8 cellular contexts compared by ENCODE assay signal in genomic region chr6:31813463-31813849, GRCh38. TPM values are rescaled to one million over a fixed set of nuclear protein-coding genes. Genes with fewer than 3 reads are reported as not detected.
A peak's percentile ranks its signal among the peaks of the same experiment; 100 is the strongest.
DNase-seq lines count a peak whose midpoint lies in the region; ATAC-seq, FAIRE-seq and TF ChIP-seq lines count a peak whose summit lies in the region.

No MANE protein-coding gene starts in this region.

- no peak for DNase-seq in T-helper 2 cell treated with Interferon-gamma antibody and Interleukin-4, amounts not matched to agents 5 μg/mL and 100 μg/mL, for 36 hours (ENCODE audit: low spot score)
- no peak for DNase-seq in T-helper 2 cell
- DNase-seq in astrocyte (ENCODE audit: low read depth): no peak
- DNase-seq in NCI-H1694 treated with DMSO at 0.1 percent for 48 hours (lab: John Stamatoyannopoulos, UW): no peak

- H3K9me3 ChIP-seq in astrocyte (ENCODE audit: insufficient read depth, low read depth, low read length) (no peaks in the 10 kb centered on the region), liver (ENCODE audit: control insufficient read depth in 4 of 4, low read length in 3 of 4) (no peaks in the 10 kb centered on the region), subcutaneous abdominal adipose tissue (ENCODE audit: control insufficient read depth in 5 of 5, low read length in 5 of 5) (no peaks in the 10 kb centered on the region)

- WGBS in liver: 98% methylated on average over 7 of the region's 7 CpGs

- H3K4me3 Mint-ChIP-seq in T-helper 2 cell treated with Interferon-gamma antibody and Interleukin-4, amounts not matched to agents 5 μg/mL and 100 μg/mL, for 36 hours: peak overlapping the region; percentile 91
- peak overlapping the region; percentile 75 for H3K4me3 Mint-ChIP-seq in astrocyte (ENCODE audit: unreplicated experiment)

- H3K27ac Mint-ChIP-seq in T-helper 2 cell treated with Interferon-gamma antibody and Interleukin-4, amounts not matched to agents 5 μg/mL and 100 μg/mL, for 36 hours: peak overlapping the region; percentile 84
- peak overlapping the region; percentile 99 for H3K27ac Mint-ChIP-seq in astrocyte (ENCODE audit: unreplicated experiment)

- no peaks in the 10 kb centered on the region for H3K9me3 Mint-ChIP-seq in T-helper 2 cell treated with Interferon-gamma antibody and Interleukin-4, amounts not matched to agents 5 μg/mL and 100 μg/mL, for 36 hours
- peaks cover 2% of the 10 kb centered on the region for H3K9me3 Mint-ChIP-seq in astrocyte (ENCODE audit: unreplicated experiment)

- peaks cover 21% of the 10 kb centered on the region for H3K36me3 Mint-ChIP-seq in T-helper 2 cell treated with Interferon-gamma antibody and Interleukin-4, amounts not matched to agents 5 μg/mL and 100 μg/mL, for 36 hours (ENCODE audit: low read depth)
- H3K36me3 Mint-ChIP-seq in astrocyte (ENCODE audit: low read depth, unreplicated experiment): peaks cover 4% of the 10 kb centered on the region

- H3K4me1 Mint-ChIP-seq in T-helper 2 cell treated with Interferon-gamma antibody and Interleukin-4, amounts not matched to agents 5 μg/mL and 100 μg/mL, for 36 hours (ENCODE audit: low read depth): peaks cover 30% of the 10 kb centered on the region
- peaks cover 11% of the 10 kb centered on the region for H3K4me1 Mint-ChIP-seq in astrocyte (ENCODE audit: low read depth, unreplicated experiment)

- H3K9ac ChIP-seq in astrocyte (ENCODE audit: low read length) (peak overlapping the region; percentile 66), liver (ENCODE audit: low read depth in 1 of 2, low read length in 2 of 2) (peak overlapping the region in 1 of 2 donors; percentile 73), subcutaneous abdominal adipose tissue (ENCODE audit: low read length in 5 of 5) (peak overlapping the region; percentile 45 to 98 (median 80))

- no peaks in the 10 kb centered on the region for H3K36me3 ChIP-seq in astrocyte (ENCODE audit: insufficient read depth, low read length)
- H3K36me3 ChIP-seq in liver (ENCODE audit: control insufficient read depth in 4 of 4, insufficient read depth in 3 of 4, low read depth in 1 of 4, low read length in 3 of 4): no peaks in the 10 kb centered on the region
- H3K36me3 ChIP-seq in subcutaneous abdominal adipose tissue (ENCODE audit: control insufficient read depth in 5 of 5, insufficient read depth in 5 of 5, low read length in 5 of 5): no peaks in the 10 kb centered on the region

- no peak for TF ChIP-seq RAD21 in liver (IDR thresholded peaks at IDR 0.05)

- no peak overlapping the region for H2AFZ ChIP-seq in astrocyte (ENCODE audit: low read depth, low read length)

- no peak for FAIRE-seq in astrocyte (lab: Jason Lieb, UNC)

- H3K79me2 ChIP-seq in astrocyte (ENCODE audit: insufficient read depth, low read length): peaks cover 12% of the 10 kb centered on the region

- H3K27ac ChIP-seq in astrocyte (ENCODE audit: low read depth, low read length) (peak overlapping the region; percentile 35), liver (ENCODE audit: low read depth in 1 of 2, low read length in 2 of 2) (peak overlapping the region; percentile 72 to 100), subcutaneous abdominal adipose tissue (ENCODE audit: low read depth, low read length) (peak overlapping the region; percentile 100)

- H3K4me1 ChIP-seq in astrocyte (ENCODE audit: insufficient read depth, low read length) (peaks cover 9% of the 10 kb centered on the region), liver (ENCODE audit: control insufficient read depth in 4 of 4, insufficient read depth in 4 of 4, low read length in 3 of 4) (peaks cover 5 to 9% (median 5%) of the 10 kb centered on the region in 4 donors), subcutaneous abdominal adipose tissue (ENCODE audit: control insufficient read depth in 5 of 5, insufficient read depth in 5 of 5, low read length in 5 of 5) (peaks cover 13 to 25% (median 22%) of the 10 kb centered on the region in 5 donors)

- no peaks in the 10 kb centered on the region for H3K27me3 Mint-ChIP-seq in T-helper 2 cell treated with Interferon-gamma antibody and Interleukin-4, amounts not matched to agents 5 μg/mL and 100 μg/mL, for 36 hours (ENCODE audit: low read depth)
- no peaks in the 10 kb centered on the region for H3K27me3 Mint-ChIP-seq in astrocyte (ENCODE audit: low read depth, unreplicated experiment)

- peaks cover 12% of the 10 kb centered on the region for H4K20me1 ChIP-seq in astrocyte (ENCODE audit: insufficient read depth, low read length)

- H3K4me3 ChIP-seq in astrocyte (ENCODE audit: insufficient read depth, low read depth, low read length) (no peak overlapping the region), liver (ENCODE audit: low read depth in 1 of 3, low read length in 3 of 3) (no peak overlapping the region), subcutaneous abdominal adipose tissue (ENCODE audit: low read depth in 1 of 5, low read length in 5 of 5) (peak overlapping the region in 3 of 5 donors; percentile 37 to 54 (median 49))

- no peak for ATAC-seq in HG02970 (IDR thresholded peaks at IDR 0.05; ENCODE audit: low FRiP score, unreplicated experiment)
- ATAC-seq in GM18519 (IDR thresholded peaks at IDR 0.05; ENCODE audit: low FRiP score, unreplicated experiment): no peak

- H3K4me2 ChIP-seq in astrocyte (ENCODE audit: low read length): peak overlapping the region; percentile 92

- TF ChIP-seq CTCF in astrocyte (IDR thresholded peaks at IDR 0.05; ENCODE audit: insufficient read depth, low read depth, low read length) (no peak), liver (IDR thresholded peaks at IDR 0.05; ENCODE audit: low read depth, low read length, missing input control) (no peak)

- H3K27me3 ChIP-seq in astrocyte (ENCODE audit: insufficient read depth, low read length): no peaks in the 10 kb centered on the region
- no peaks in the 10 kb centered on the region for H3K27me3 ChIP-seq in liver (ENCODE audit: control insufficient read depth in 4 of 4, insufficient read depth in 4 of 4, low read length in 3 of 4)
- H3K27me3 ChIP-seq in subcutaneous abdominal adipose tissue (ENCODE audit: control insufficient read depth in 5 of 5, insufficient read depth in 4 of 5, low read length in 5 of 5): no peaks in the 10 kb centered on the region

TF ChIP-seq in liver, 16 proteins besides CTCF, POLR2A, EP300 and RAD21:
- TF ChIP-seq MAX (IDR thresholded peaks at IDR 0.05) (no peak), FOXA2 (IDR thresholded peaks at IDR 0.05) (no peak), ZBTB33 (IDR thresholded peaks at IDR 0.05) (no peak), ATF3 (IDR thresholded peaks at IDR 0.05) (no peak), NR2F2 (IDR thresholded peaks at IDR 0.05) (no peak), YY1 (IDR thresholded peaks at IDR 0.05) (no peak), HNF4G (IDR thresholded peaks at IDR 0.05) (no peak), HNF4A (conservative IDR thresholded peaks at IDR 0.05) (no peak), EGR1 (IDR thresholded peaks at IDR 0.05; ENCODE audit: low read depth in 2 of 2) (no peak)

RNA-seq across cellular contexts. Expression of gene HSPA1L, which starts 1.6 kb away (rescaled TPM):
- total RNA-seq in astrocyte (0.98 and 1.1 TPM in 2 replicates), liver (under 1 TPM; 0.67 to 0.79 TPM)
- polyA plus RNA-seq in liver: under 1 TPM; 0.27 to 0.28 TPM

RNA-seq across cellular contexts. Expression of gene HSPA1A, which starts 1.9 kb away (rescaled TPM):
- total RNA-seq in astrocyte (52.6 and 52.7 TPM in 2 replicates), liver (100 to 1,000 TPM in 1 of 2 donors, 10 to 100 TPM in 1; 98.5 to 120 TPM)
- 10 to 100 TPM; 28.8 to 56.6 TPM for polyA plus RNA-seq in liver

RNA-seq across cellular contexts. Expression of gene LSM2, which starts 6.7 kb away (rescaled TPM):
- total RNA-seq in astrocyte: 43.8 and 44.0 TPM in 2 replicates
- total RNA-seq in liver: 10 to 100 TPM in 1 of 2 donors, 1 to 10 TPM in 1; 7.3 to 18.7 TPM
- 10 to 100 TPM; 14.5 to 16.4 TPM for polyA plus RNA-seq in liver

RNA-seq across cellular contexts. Expression of gene HSPA1B, which starts 14.1 kb away (rescaled TPM):
- total RNA-seq in astrocyte (64.9 and 77.2 TPM in 2 replicates), liver (100 to 1,000 TPM in 1 of 2 donors, 10 to 100 TPM in 1; 57.2 to 165 TPM)
- 10 to 100 TPM in 1 of 2 donors, 1 to 10 TPM in 1; 9.5 to 30.6 TPM for polyA plus RNA-seq in liver

RNA-seq across cellular contexts. Expression of gene VARS1, which starts 17.9 kb away (rescaled TPM):
- total RNA-seq in astrocyte (94.8 and 96.3 TPM in 2 replicates), liver (10 to 100 TPM; 32.4 to 44.7 TPM)
- 10 to 100 TPM; 17.9 to 32.5 TPM for polyA plus RNA-seq in liver

Comparison
In these comparisons a context has a peak if more than half of its experiments do, and no peak if none do; other contexts are left out.
1. H3K27ac ChIP-seq: peak in every context shown above with its lines; median percentile 100 in subcutaneous abdominal adipose tissue; 86 in liver; 35 in astrocyte.
2. H3K4me3 ChIP-seq: peak in subcutaneous abdominal adipose tissue (3 of 5); none in astrocyte (single experiment) and liver (0 of 3).